Comparison of ENCODE assay signal across 1 cellular context in genomic region chr2:159322419-159322818, GRCh38.
TF ChIP-seq lines count a peak whose summit lies in the region.

No MANE protein-coding gene starts in this region.

TF ChIP-seq in HepG2, 621 proteins besides CTCF, POLR2A, EP300 and RAD21 (continued from another document):
- TF ChIP-seq ETS1 (CRISPR knock-in tag; IDR thresholded peaks at IDR 0.05) = no peak
- no peak for TF ChIP-seq HCFC1 (IDR thresholded peaks at IDR 0.05; ENCODE audit: low read depth, low read length)
TF ChIP-seq in HepG2: peak in this region for 3.
